In genomic region chr12:130762319-130762675, GRCh38 we compare ENCODE assay signal across 17 cellular contexts. TPM values are rescaled to one million over a fixed set of nuclear protein-coding genes. Genes with fewer than 3 reads are reported as not detected.
DNase-seq lines count a peak whose midpoint lies in the region; ATAC-seq and TF ChIP-seq lines count a peak whose summit lies in the region.
"Had no signal": no experiment of that assay in that cellular context is flagged by ENCODE, and none has a peak within 500 bp of the region (broad histone marks: within the 10 kb centered on the region; RNA-seq: fewer than 3 reads in every experiment).

No MANE protein-coding gene starts in this region.

- H3K4me3 Mint-ChIP-seq in activated CD4-positive, alpha-beta memory T cell treated with anti-CD3 and anti-CD28 coated beads for 36 hours: peak overlapping the region; percentile 66
- no peak overlapping the region for H3K4me3 Mint-ChIP-seq in activated CD4-positive, alpha-beta memory T cell treated with anti-CD3 and anti-CD28 coated beads, Interleukin-2, amount 10 ng/mL, durations not matched to agents 7 days and 5 days
- peak overlapping the region; percentile 29 to 82 (median 61) for H3K4me3 Mint-ChIP-seq in CD8-positive, alpha-beta memory T cell
- peak overlapping the region; percentile 61 for H3K4me3 Mint-ChIP-seq in T-helper 17 cell
- H3K4me3 Mint-ChIP-seq in naive thymus-derived CD8-positive, alpha-beta T cell: peak overlapping the region; percentile 56 to 79 (median 70)
- H3K4me3 Mint-ChIP-seq: nephron progenitor cell had no signal

- POLR2A ChIA-PET in activated CD4-positive, alpha-beta memory T cell treated with anti-CD3 and anti-CD28 coated beads for 36 hours (lab: Charles Lee): no interaction called here
- POLR2A ChIA-PET in activated CD4-positive, alpha-beta memory T cell treated with anti-CD3 and anti-CD28 coated beads, Interleukin-2, amount 10 ng/mL, durations not matched to agents 7 days and 5 days (lab: Charles Lee): no interaction called here
- POLR2A ChIA-PET in CD8-positive, alpha-beta memory T cell (lab: Charles Lee): no interaction called here
- POLR2A ChIA-PET in naive thymus-derived CD8-positive, alpha-beta T cell (lab: Charles Lee): interaction anchor here (1.6 kb wide), 1 partner anchor 15 kb away, joined by 3 read pairs; no protein-coding TSS in a partner anchor

- peaks cover 4% of the 10 kb centered on the region for H3K27me3 Mint-ChIP-seq in activated CD4-positive, alpha-beta memory T cell treated with anti-CD3 and anti-CD28 coated beads for 36 hours
- no peaks in the 10 kb centered on the region for H3K27me3 Mint-ChIP-seq in activated CD4-positive, alpha-beta memory T cell treated with anti-CD3 and anti-CD28 coated beads, Interleukin-2, amount 10 ng/mL, durations not matched to agents 7 days and 5 days
- H3K27me3 Mint-ChIP-seq in CD8-positive, alpha-beta memory T cell: peaks cover 0 to 6% of the 10 kb centered on the region in 2 donors
- H3K27me3 Mint-ChIP-seq in T-helper 17 cell: no peaks in the 10 kb centered on the region
- H3K27me3 Mint-ChIP-seq in naive thymus-derived CD8-positive, alpha-beta T cell: peaks cover 0 to 23% (median 0%) of the 10 kb centered on the region in 5 donors

- no peak overlapping the region for H3K4me3 ChIP-seq in CD8-positive, alpha-beta memory T cell (ENCODE audit: low read length)
- H3K4me3 ChIP-seq in lower leg skin (ENCODE audit: low read depth, poor library complexity, severe bottlenecking): no peak overlapping the region
- H3K4me3 ChIP-seq: cardiac muscle cell, esophagus muscularis mucosa, gastroesophageal sphincter, prostate gland, SK-N-MC had no signal

- H3K9me3 ChIP-seq in CD8-positive, alpha-beta memory T cell (ENCODE audit: low read length): no peaks in the 10 kb centered on the region
- no peaks in the 10 kb centered on the region for H3K9me3 ChIP-seq in T-helper 17 cell (ENCODE audit: control insufficient read depth, low read length, poor library complexity, severe bottlenecking)
- H3K9me3 ChIP-seq: esophagus muscularis mucosa, gastroesophageal sphincter, prostate gland had no signal

- TF ChIP-seq CTCF in lower leg skin (IDR thresholded peaks at IDR 0.05): no peak

- CTCF ChIA-PET in activated CD4-positive, alpha-beta memory T cell treated with anti-CD3 and anti-CD28 coated beads for 36 hours (lab: Charles Lee): interaction anchor here (0.9 to 3.0 kb wide), 7 partner anchors 13 to 370 kb away, joined by 3 to 17 read pairs (median 5); no protein-coding TSS in a partner anchor
- CTCF ChIA-PET in activated CD4-positive, alpha-beta memory T cell treated with anti-CD3 and anti-CD28 coated beads, Interleukin-2, amount 10 ng/mL, durations not matched to agents 7 days and 5 days (lab: Charles Lee): interaction anchor here (0.6 to 2.1 kb wide), 3 partner anchors 14 to 63 kb away, joined by 3 to 7 read pairs (median 3); no protein-coding TSS in a partner anchor
- CTCF ChIA-PET in CD8-positive, alpha-beta memory T cell (lab: Charles Lee): interaction anchor here (0.9 to 2.7 kb wide), 5 partner anchors 14 to 658 kb away, joined by 3 to 8 read pairs (median 7); no protein-coding TSS in a partner anchor

- TF ChIP-seq POLR2A in lower leg skin (IDR thresholded peaks at IDR 0.05): no peak

- no peaks in the 10 kb centered on the region for H3K36me3 Mint-ChIP-seq in activated CD4-positive, alpha-beta memory T cell treated with anti-CD3 and anti-CD28 coated beads for 36 hours
- no peaks in the 10 kb centered on the region for H3K36me3 Mint-ChIP-seq in activated CD4-positive, alpha-beta memory T cell treated with anti-CD3 and anti-CD28 coated beads, Interleukin-2, amount 10 ng/mL, durations not matched to agents 7 days and 5 days (ENCODE audit: low read depth)
- no peaks in the 10 kb centered on the region for H3K36me3 Mint-ChIP-seq in CD8-positive, alpha-beta memory T cell
- H3K36me3 Mint-ChIP-seq in T-helper 17 cell (ENCODE audit: low read depth): no peaks in the 10 kb centered on the region
- H3K36me3 Mint-ChIP-seq in naive thymus-derived CD8-positive, alpha-beta T cell: no peaks in the 10 kb centered on the region
- H3K36me3 Mint-ChIP-seq: CD14-positive monocyte had no signal

- WGBS in lower leg skin, 2 donors: 57 to 76% methylated on average over 10 of the region's 10 CpGs

- no peak for ATAC-seq in T-helper 17 cell
- ATAC-seq in naive thymus-derived CD8-positive, alpha-beta T cell: no peak
- ATAC-seq in GM21528 (IDR thresholded peaks at IDR 0.05; ENCODE audit: low FRiP score, unreplicated experiment): no peak
- no peak for ATAC-seq in GM18511 (IDR thresholded peaks at IDR 0.05; ENCODE audit: unreplicated experiment)
- ATAC-seq: gastroesophageal sphincter had no signal

- no peaks in the 10 kb centered on the region for H3K27me3 ChIP-seq in CD8-positive, alpha-beta memory T cell (ENCODE audit: insufficient read depth, low read length, poor library complexity, severe bottlenecking)

- peaks cover 7% of the 10 kb centered on the region for H3K4me1 ChIP-seq in CD8-positive, alpha-beta memory T cell (ENCODE audit: insufficient read depth, low read length)
- H3K4me1 ChIP-seq: prostate gland had no signal

- no peak overlapping the region for H3K27ac ChIP-seq in CD8-positive, alpha-beta memory T cell (ENCODE audit: low read depth, low read length)
- H3K27ac ChIP-seq: cardiac muscle cell, esophagus muscularis mucosa, gastroesophageal sphincter, prostate gland, SK-N-MC had no signal

- no peak overlapping the region for H3K27ac Mint-ChIP-seq in activated CD4-positive, alpha-beta memory T cell treated with anti-CD3 and anti-CD28 coated beads for 36 hours
- H3K27ac Mint-ChIP-seq in activated CD4-positive, alpha-beta memory T cell treated with anti-CD3 and anti-CD28 coated beads, Interleukin-2, amount 10 ng/mL, durations not matched to agents 7 days and 5 days: no peak overlapping the region
- H3K27ac Mint-ChIP-seq in CD8-positive, alpha-beta memory T cell: peak overlapping the region in 2 of 8 donors; percentile 5 to 21
- H3K27ac Mint-ChIP-seq in T-helper 17 cell: no peak overlapping the region
- peak overlapping the region in 6 of 10 donors; percentile 5 to 55 (median 48) for H3K27ac Mint-ChIP-seq in naive thymus-derived CD8-positive, alpha-beta T cell
- H3K27ac Mint-ChIP-seq: CD14-positive monocyte, nephron progenitor cell had no signal

- intact Hi-C loops in activated CD4-positive, alpha-beta memory T cell treated with anti-CD3 and anti-CD28 coated beads for 36 hours (cut with micrococcal nuclease): loop anchor here (5.0 kb wide), 1 partner anchor 110 kb away; the partner anchor contains the start of gene RAN
- intact Hi-C loops in lower leg skin (cut with DNase I; ENCODE audit: low total_unique reads): loop anchor here (10.0 kb wide), 1 partner anchor 53 kb away; no protein-coding TSS in a partner anchor

- H3K36me3 ChIP-seq in CD8-positive, alpha-beta memory T cell (ENCODE audit: insufficient read depth, low read length): no peaks in the 10 kb centered on the region
- H3K36me3 ChIP-seq: cardiac muscle cell, esophagus muscularis mucosa, gastroesophageal sphincter, prostate gland had no signal

- DNase-seq in activated CD4-positive, alpha-beta memory T cell treated with anti-CD3 and anti-CD28 coated beads for 36 hours: no peak
- no peak for DNase-seq in activated CD4-positive, alpha-beta memory T cell treated with anti-CD3 and anti-CD28 coated beads, Interleukin-2, amount 10 ng/mL, durations not matched to agents 7 days and 5 days
- no peak for DNase-seq in CD8-positive, alpha-beta memory T cell
- DNase-seq in T-helper 17 cell: no peak
- DNase-seq in naive thymus-derived CD8-positive, alpha-beta T cell: no peak
- no peak for DNase-seq in lower leg skin (ENCODE audit: low spot score in 2 of 2)

- H3K4me1 Mint-ChIP-seq in activated CD4-positive, alpha-beta memory T cell treated with anti-CD3 and anti-CD28 coated beads for 36 hours (ENCODE audit: low read depth): peaks cover 3% of the 10 kb centered on the region
- peaks cover 23% of the 10 kb centered on the region for H3K4me1 Mint-ChIP-seq in activated CD4-positive, alpha-beta memory T cell treated with anti-CD3 and anti-CD28 coated beads, Interleukin-2, amount 10 ng/mL, durations not matched to agents 7 days and 5 days
- peaks cover 0 to 11% (median 6%) of the 10 kb centered on the region in 3 donors for H3K4me1 Mint-ChIP-seq in CD8-positive, alpha-beta memory T cell
- no peaks in the 10 kb centered on the region for H3K4me1 Mint-ChIP-seq in T-helper 17 cell
- peaks cover 5 to 20% (median 9%) of the 10 kb centered on the region in 4 donors for H3K4me1 Mint-ChIP-seq in naive thymus-derived CD8-positive, alpha-beta T cell
- H3K4me1 Mint-ChIP-seq: CD14-positive monocyte, nephron progenitor cell had no signal

- H3K9me3 Mint-ChIP-seq in activated CD4-positive, alpha-beta memory T cell treated with anti-CD3 and anti-CD28 coated beads for 36 hours: no peaks in the 10 kb centered on the region
- H3K9me3 Mint-ChIP-seq in activated CD4-positive, alpha-beta memory T cell treated with anti-CD3 and anti-CD28 coated beads, Interleukin-2, amount 10 ng/mL, durations not matched to agents 7 days and 5 days: no peaks in the 10 kb centered on the region
- no peaks in the 10 kb centered on the region for H3K9me3 Mint-ChIP-seq in CD8-positive, alpha-beta memory T cell
- peaks cover 0 to 3% (median 0%) of the 10 kb centered on the region in 9 donors for H3K9me3 Mint-ChIP-seq in naive thymus-derived CD8-positive, alpha-beta T cell
- H3K9me3 Mint-ChIP-seq: CD14-positive monocyte, nephron progenitor cell had no signal

RNA-seq across cellular contexts. Expression of gene RIMBP2, which starts 46.2 kb away (rescaled TPM):
- under 1 TPM in 1 of 2 experiments, not detected in 1; 0.27 TPM for total RNA-seq in activated CD4-positive, alpha-beta memory T cell treated with anti-CD3 and anti-CD28 coated beads for 36 hours
- total RNA-seq in activated CD4-positive, alpha-beta memory T cell treated with anti-CD3 and anti-CD28 coated beads, Interleukin-2, amount 10 ng/mL, durations not matched to agents 7 days and 5 days: not detected
- total RNA-seq in CD8-positive, alpha-beta memory T cell: not detected
- polyA plus RNA-seq in CD8-positive, alpha-beta memory T cell: not detected
- total RNA-seq in T-helper 17 cell (not detected), lower leg skin (1 to 10 TPM; 1.5 to 5.3 (median 2.7) TPM)
- not detected for total RNA-seq in naive thymus-derived CD8-positive, alpha-beta T cell
- not detected for polyA plus RNA-seq in naive thymus-derived CD8-positive, alpha-beta T cell
- total RNA-seq: IMR-90, MCF 10A had no signal
- polyA plus RNA-seq: CD14-positive monocyte, IMR-90 had no signal

Comparison
In these comparisons a context has a peak if more than half of its experiments do, and no peak if none do; other contexts are left out.
1. H3K27ac Mint-ChIP-seq: peak in naive thymus-derived CD8-positive, alpha-beta T cell (6 of 10); none in activated CD4-positive, alpha-beta memory T cell treated with anti-CD3 and anti-CD28 coated beads for 36 hours (single experiment), activated CD4-positive, alpha-beta memory T cell treated with anti-CD3 and anti-CD28 coated beads, Interleukin-2, amount 10 ng/mL, durations not matched to agents 7 days and 5 days (single experiment) and T-helper 17 cell (single experiment).